ENCODE assay signal across 2 cellular contexts in the genomic region with DNA sequence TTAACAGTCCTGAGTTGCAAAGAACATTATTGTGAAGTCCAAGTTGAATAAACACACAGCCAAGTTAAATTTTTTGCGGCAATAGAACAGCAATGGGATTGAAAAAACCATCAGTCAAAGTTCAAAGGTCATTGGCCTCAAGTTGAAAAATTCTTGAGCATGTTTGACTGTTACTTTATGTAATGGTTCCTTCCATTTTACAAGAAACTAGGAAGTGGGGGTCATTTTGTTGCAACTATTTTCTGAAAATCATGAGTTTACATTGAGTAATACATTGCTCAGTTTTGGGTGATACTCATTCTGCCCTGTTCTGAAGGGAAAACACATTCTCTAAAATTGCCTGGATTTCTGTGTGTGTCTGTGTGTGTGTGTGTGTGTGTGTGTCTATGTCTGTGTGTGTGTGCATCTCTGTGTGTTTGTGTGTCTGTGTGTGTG.
TF ChIP-seq lines count a peak whose summit lies in the region.

No MANE protein-coding gene starts in this region.

TF ChIP-seq in IMR-90, 13 proteins besides CTCF, POLR2A, EP300 and RAD21:
- TF ChIP-seq RCOR1 (IDR thresholded peaks at IDR 0.05; ENCODE audit: insufficient replicate concordance, low read length) (no peak), MAZ (IDR thresholded peaks at IDR 0.05; ENCODE audit: borderline replicate concordance, low read depth, low read length) (no peak), CHD1 (IDR thresholded peaks at IDR 0.05; ENCODE audit: low read depth, low read length) (no peak), RFX5 (IDR thresholded peaks at IDR 0.05; ENCODE audit: low read depth, low read length) (no peak), NFE2L2 (IDR thresholded peaks at IDR 0.05; ENCODE audit: low read depth, low read length) (no peak), SMC3 (IDR thresholded peaks at IDR 0.05; ENCODE audit: low read depth, low read length) (no peak), FOS (IDR thresholded peaks at IDR 0.05; ENCODE audit: low read depth, low read length) (no peak), BHLHE40 (IDR thresholded peaks at IDR 0.05; ENCODE audit: low read depth, low read length) (no peak), MXI1 (IDR thresholded peaks at IDR 0.05; ENCODE audit: borderline replicate concordance, low read depth, low read length) (no peak), MAFK (IDR thresholded peaks at IDR 0.05; ENCODE audit: low read depth, low read length) (no peak), CEBPB (IDR thresholded peaks at IDR 0.05; ENCODE audit: low read depth, low read length) (no peak)
- TF ChIP-seq, protein P1, sequence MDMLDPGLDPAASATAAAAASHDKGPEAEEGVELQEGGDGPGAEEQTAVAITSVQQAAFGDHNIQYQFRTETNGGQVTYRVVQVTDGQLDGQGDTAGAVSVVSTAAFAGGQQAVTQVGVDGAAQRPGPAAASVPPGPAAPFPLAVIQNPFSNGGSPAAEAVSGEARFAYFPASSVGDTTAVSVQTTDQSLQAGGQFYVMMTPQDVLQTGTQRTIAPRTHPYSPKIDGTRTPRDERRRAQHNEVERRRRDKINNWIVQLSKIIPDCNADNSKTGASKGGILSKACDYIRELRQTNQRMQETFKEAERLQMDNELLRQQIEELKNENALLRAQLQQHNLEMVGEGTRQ (IDR thresholded peaks at IDR 0.05; ENCODE audit: low read depth, low read length) = no peak
- TF ChIP-seq, protein P2, sequence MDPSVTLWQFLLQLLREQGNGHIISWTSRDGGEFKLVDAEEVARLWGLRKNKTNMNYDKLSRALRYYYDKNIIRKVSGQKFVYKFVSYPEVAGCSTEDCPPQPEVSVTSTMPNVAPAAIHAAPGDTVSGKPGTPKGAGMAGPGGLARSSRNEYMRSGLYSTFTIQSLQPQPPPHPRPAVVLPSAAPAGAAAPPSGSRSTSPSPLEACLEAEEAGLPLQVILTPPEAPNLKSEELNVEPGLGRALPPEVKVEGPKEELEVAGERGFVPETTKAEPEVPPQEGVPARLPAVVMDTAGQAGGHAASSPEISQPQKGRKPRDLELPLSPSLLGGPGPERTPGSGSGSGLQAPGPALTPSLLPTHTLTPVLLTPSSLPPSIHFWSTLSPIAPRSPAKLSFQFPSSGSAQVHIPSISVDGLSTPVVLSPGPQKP (IDR thresholded peaks at IDR 0.05; ENCODE audit: borderline replicate concordance, low read depth, low read length) = no peak

TF ChIP-seq in GM12878, 131 proteins besides CTCF, POLR2A, EP300 and RAD21:
- TF ChIP-seq RUNX3 (IDR thresholded peaks at IDR 0.05; ENCODE audit: low read length) (no peak), TCF3 (IDR thresholded peaks at IDR 0.05; ENCODE audit: borderline replicate concordance, insufficient read depth, low read depth, low read length) (no peak), CHD1 (IDR thresholded peaks at IDR 0.05; ENCODE audit: low read depth, low read length) (no peak), HDAC2 (IDR thresholded peaks at IDR 0.05) (no peak), NR2C1 (IDR thresholded peaks at IDR 0.05) (peak; percentile 67), CBX5 (IDR thresholded peaks at IDR 0.05; ENCODE audit: low read depth) (no peak), HDGF (IDR thresholded peaks at IDR 0.05) (no peak), ZZZ3 (IDR thresholded peaks at IDR 0.05; ENCODE audit: control insufficient read depth, insufficient read length, low read depth) (no peak), SP1 (IDR thresholded peaks at IDR 0.05; ENCODE audit: low read depth, low read length) (no peak), ZBED1 (IDR thresholded peaks at IDR 0.05; ENCODE audit: borderline replicate concordance) (no peak), NR2F1 (conservative IDR thresholded peaks at IDR 0.05) (0 out of 2 replicates have a peak, but pooled peaks have one; percentile 26), CHD2 (IDR thresholded peaks at IDR 0.05; ENCODE audit: borderline replicate concordance, low read depth, low read length) (no peak), TCF12 (IDR thresholded peaks at IDR 0.05; ENCODE audit: low read depth, low read length) (no peak), NBN (IDR thresholded peaks at IDR 0.05) (no peak), EGR1 (IDR thresholded peaks at IDR 0.05; ENCODE audit: borderline replicate concordance in 1 of 2, low read depth in 2 of 2, low read length in 2 of 2) (no peak)
- TF ChIP-seq, protein P3, sequence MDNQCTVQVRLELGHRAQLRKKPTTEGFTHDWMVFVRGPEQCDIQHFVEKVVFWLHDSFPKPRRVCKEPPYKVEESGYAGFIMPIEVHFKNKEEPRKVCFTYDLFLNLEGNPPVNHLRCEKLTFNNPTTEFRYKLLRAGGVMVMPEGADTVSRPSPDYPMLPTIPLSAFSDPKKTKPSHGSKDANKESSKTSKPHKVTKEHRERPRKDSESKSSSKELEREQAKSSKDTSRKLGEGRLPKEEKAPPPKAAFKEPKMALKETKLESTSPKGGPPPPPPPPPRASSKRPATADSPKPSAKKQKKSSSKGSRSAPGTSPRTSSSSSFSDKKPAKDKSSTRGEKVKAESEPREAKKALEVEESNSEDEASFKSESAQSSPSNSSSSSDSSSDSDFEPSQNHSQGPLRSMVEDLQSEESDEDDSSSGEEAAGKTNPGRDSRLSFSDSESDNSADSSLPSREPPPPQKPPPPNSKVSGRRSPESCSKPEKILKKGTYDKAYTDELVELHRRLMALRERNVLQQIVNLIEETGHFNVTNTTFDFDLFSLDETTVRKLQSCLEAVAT (IDR thresholded peaks at IDR 0.05) = no peak
- TF ChIP-seq, protein P4, sequence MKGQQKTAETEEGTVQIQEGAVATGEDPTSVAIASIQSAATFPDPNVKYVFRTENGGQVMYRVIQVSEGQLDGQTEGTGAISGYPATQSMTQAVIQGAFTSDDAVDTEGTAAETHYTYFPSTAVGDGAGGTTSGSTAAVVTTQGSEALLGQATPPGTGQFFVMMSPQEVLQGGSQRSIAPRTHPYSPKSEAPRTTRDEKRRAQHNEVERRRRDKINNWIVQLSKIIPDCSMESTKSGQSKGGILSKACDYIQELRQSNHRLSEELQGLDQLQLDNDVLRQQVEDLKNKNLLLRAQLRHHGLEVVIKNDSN (IDR thresholded peaks at IDR 0.05; ENCODE audit: borderline replicate concordance, extremely low read length, insufficient read depth, low read depth, low read length) = no peak
- TF ChIP-seq, protein P5, sequence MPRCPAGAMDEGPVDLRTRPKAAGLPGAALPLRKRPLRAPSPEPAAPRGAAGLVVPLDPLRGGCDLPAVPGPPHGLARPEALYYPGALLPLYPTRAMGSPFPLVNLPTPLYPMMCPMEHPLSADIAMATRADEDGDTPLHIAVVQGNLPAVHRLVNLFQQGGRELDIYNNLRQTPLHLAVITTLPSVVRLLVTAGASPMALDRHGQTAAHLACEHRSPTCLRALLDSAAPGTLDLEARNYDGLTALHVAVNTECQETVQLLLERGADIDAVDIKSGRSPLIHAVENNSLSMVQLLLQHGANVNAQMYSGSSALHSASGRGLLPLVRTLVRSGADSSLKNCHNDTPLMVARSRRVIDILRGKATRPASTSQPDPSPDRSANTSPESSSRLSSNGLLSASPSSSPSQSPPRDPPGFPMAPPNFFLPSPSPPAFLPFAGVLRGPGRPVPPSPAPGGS (IDR thresholded peaks at IDR 0.05; ENCODE audit: borderline replicate concordance, insufficient read depth, low read depth, low read length, poor library complexity, severe bottlenecking) = peak; percentile 72
